8 cellular contexts compared by ENCODE assay signal in the genomic region with DNA sequence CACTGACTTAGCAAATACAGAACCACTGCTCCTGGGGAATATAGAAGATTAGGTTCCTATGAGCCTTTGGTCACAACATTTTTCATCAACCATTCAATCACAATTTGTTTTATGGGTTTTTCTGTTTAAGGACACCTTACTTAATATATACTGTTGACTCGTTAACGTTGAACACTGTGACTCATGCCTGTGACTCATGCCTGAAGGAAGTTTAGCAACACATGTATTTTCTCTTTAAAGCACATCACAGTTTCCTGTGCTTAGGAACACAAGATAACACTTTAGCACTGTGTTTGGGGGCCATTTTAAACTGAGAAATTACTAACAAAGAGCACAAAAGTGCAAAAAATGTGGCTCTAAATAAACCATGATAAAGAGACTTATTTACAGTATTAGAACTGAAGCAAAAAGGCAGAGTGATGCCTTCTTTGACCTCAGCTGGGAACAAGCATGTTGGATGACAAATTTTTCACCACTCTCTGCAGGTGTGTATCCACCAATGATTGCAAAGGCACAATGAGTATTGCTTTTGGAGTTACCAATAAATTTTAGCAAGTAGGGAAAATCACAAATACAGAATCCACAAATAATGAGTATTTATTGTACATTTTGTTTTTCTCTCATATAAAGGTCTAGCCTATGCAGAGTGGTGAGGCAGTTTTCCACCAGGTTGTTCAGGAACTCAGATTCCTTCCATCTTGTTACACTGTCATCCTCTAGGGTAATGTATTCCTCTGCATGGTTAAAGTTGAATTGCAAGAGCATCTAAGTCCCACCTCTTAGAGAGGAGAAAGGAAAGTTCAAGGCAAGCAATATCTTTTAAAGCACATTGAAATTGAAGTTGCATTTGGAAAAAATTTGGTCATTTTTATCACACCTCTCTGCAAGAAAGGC. TPM values are rescaled to one million over a fixed set of nuclear protein-coding genes. Genes with fewer than 3 reads are reported as not detected.
DNase-seq lines count a peak whose midpoint lies in the region; ATAC-seq and TF ChIP-seq lines count a peak whose summit lies in the region.

No MANE protein-coding gene starts in this region.

- peak; percentile 14 for DNase-seq in activated T-cell treated with anti-CD3 and anti-CD28 coated beads for 1 hour (ENCODE audit: low read depth)
- no peak for DNase-seq in activated T-cell treated with anti-CD3 and anti-CD28 coated beads, Interleukin-2, amount 50 U/mL, for 1 hour
- no peak for DNase-seq in T-helper 17 cell
- peak; percentile 60 for DNase-seq in brain pericyte (ENCODE audit: low read depth, low spot score)
- DNase-seq in naive thymus-derived CD8-positive, alpha-beta T cell, result peak in 4 of 10 donors; percentile 19 to 68 (median 38)
- no peak for DNase-seq in glutamatergic neuron
- no peak for DNase-seq in ureter (ENCODE audit: low spot score)
- no peak for DNase-seq in NCI-H2029 treated with DMSO at 0.1 percent for 48 hours (lab: John Stamatoyannopoulos, UW)

- TF ChIP-seq CTCF in glutamatergic neuron (IDR thresholded peaks at IDR 0.05; ENCODE audit: partially characterized antibody, unreplicated experiment), result no peak

- no peaks in the 10 kb centered on the region for H3K9me3 ChIP-seq in T-helper 17 cell (ENCODE audit: control insufficient read depth, low read length, poor library complexity, severe bottlenecking)

- peak; percentile 87 for ATAC-seq in T-helper 17 cell
- peak; percentile 99 for ATAC-seq in naive thymus-derived CD8-positive, alpha-beta T cell

- H3K9me3 Mint-ChIP-seq in naive thymus-derived CD8-positive, alpha-beta T cell, result no peaks in the 10 kb centered on the region
- no peaks in the 10 kb centered on the region for H3K9me3 Mint-ChIP-seq in glutamatergic neuron (ENCODE audit: unreplicated experiment)

- H3K27ac Mint-ChIP-seq in T-helper 17 cell (no peak overlapping the region), glutamatergic neuron (ENCODE audit: unreplicated experiment) (no peak overlapping the region)
- H3K27ac Mint-ChIP-seq in naive thymus-derived CD8-positive, alpha-beta T cell, result peak overlapping the region in 6 of 10 donors; percentile 17 to 97 (median 78)

- POLR2A ChIA-PET in naive thymus-derived CD8-positive, alpha-beta T cell (lab: Charles Lee), result interaction anchor here (0.6 kb wide), 1 partner anchor 11 kb away, joined by 4 read pairs; no protein-coding TSS in a partner anchor

- H3K27me3 Mint-ChIP-seq in T-helper 17 cell (peaks cover 22% of the 10 kb centered on the region), glutamatergic neuron (ENCODE audit: unreplicated experiment) (no peaks in the 10 kb centered on the region)
- peaks cover 0 to 9% (median 5%) of the 10 kb centered on the region in 5 donors for H3K27me3 Mint-ChIP-seq in naive thymus-derived CD8-positive, alpha-beta T cell

- H3K4me1 Mint-ChIP-seq in T-helper 17 cell, result peaks cover 16% of the 10 kb centered on the region
- H3K4me1 Mint-ChIP-seq in naive thymus-derived CD8-positive, alpha-beta T cell, result peaks cover 5 to 23% (median 19%) of the 10 kb centered on the region in 4 donors
- H3K4me1 Mint-ChIP-seq in glutamatergic neuron (ENCODE audit: low read depth, unreplicated experiment), result no peaks in the 10 kb centered on the region

- peaks cover 2% of the 10 kb centered on the region for H3K36me3 Mint-ChIP-seq in T-helper 17 cell (ENCODE audit: low read depth)
- H3K36me3 Mint-ChIP-seq in naive thymus-derived CD8-positive, alpha-beta T cell, result peaks cover 0 to 3% (median 0%) of the 10 kb centered on the region in 3 donors
- H3K36me3 Mint-ChIP-seq in glutamatergic neuron (ENCODE audit: unreplicated experiment), result no peaks in the 10 kb centered on the region

- H3K4me3 Mint-ChIP-seq in T-helper 17 cell, result no peak overlapping the region
- peak overlapping the region in 3 of 10 donors; percentile 5 to 67 (median 35) for H3K4me3 Mint-ChIP-seq in naive thymus-derived CD8-positive, alpha-beta T cell
- no peak overlapping the region for H3K4me3 Mint-ChIP-seq in glutamatergic neuron (ENCODE audit: unreplicated experiment)

RNA-seq across cellular contexts. Expression of a gene that starts 7.3 kb away (rescaled TPM):
- total RNA-seq in T-helper 17 cell (1 to 10 TPM; 1.7 to 1.8 TPM), glutamatergic neuron (ENCODE audit: unreplicated experiment) (7.5 TPM), ureter (2.9 TPM)
- 10 to 100 TPM in 1 of 2 experiments, 1 to 10 TPM in 1; 9.4 to 10.2 TPM for total RNA-seq in naive thymus-derived CD8-positive, alpha-beta T cell
- polyA plus RNA-seq in naive thymus-derived CD8-positive, alpha-beta T cell, result 1 to 10 TPM; 2.5 to 4.0 (median 2.7) TPM

RNA-seq across cellular contexts. Expression of a gene that starts 21.5 kb away (rescaled TPM):
- total RNA-seq in T-helper 17 cell, result 10 to 100 TPM; 66.8 to 68.9 TPM
- total RNA-seq in naive thymus-derived CD8-positive, alpha-beta T cell, result 10 to 100 TPM; 81.6 to 82.7 TPM
- 1 to 10 TPM; 7.9 to 9.1 (median 8.6) TPM for polyA plus RNA-seq in naive thymus-derived CD8-positive, alpha-beta T cell
- 42.2 TPM for total RNA-seq in glutamatergic neuron (ENCODE audit: unreplicated experiment)
- 55.4 TPM for total RNA-seq in ureter

Comparison
In these comparisons a context has a peak if more than half of its experiments do, and no peak if none do; other contexts are left out.
1. DNase-seq: peak in activated T-cell treated with anti-CD3 and anti-CD28 coated beads for 1 hour (single experiment) and brain pericyte (single experiment); none in activated T-cell treated with anti-CD3 and anti-CD28 coated beads, Interleukin-2, amount 50 U/mL, for 1 hour (single experiment), T-helper 17 cell (0 of 3), glutamatergic neuron (single experiment), ureter (single experiment) and NCI-H2029 treated with DMSO at 0.1 percent for 48 hours (single experiment).
2. H3K27ac Mint-ChIP-seq: peak in naive thymus-derived CD8-positive, alpha-beta T cell (6 of 10); none in T-helper 17 cell (single experiment) and glutamatergic neuron (single experiment).